ENCODE assay signal across 12 cellular contexts in genomic region chr2:101843048-101843447, GRCh38.
DNase-seq lines count a peak whose midpoint lies in the region; ATAC-seq and TF ChIP-seq lines count a peak whose summit lies in the region.
"Had no signal": no experiment of that assay in that cellular context is flagged by ENCODE, and none has a peak within 500 bp of the region (broad histone marks: within the 10 kb centered on the region; RNA-seq: fewer than 3 reads in every experiment).

No MANE protein-coding gene starts in this region.

- TF ChIP-seq POLR2A in gastrocnemius medialis (IDR thresholded peaks at IDR 0.05) = no peak

- 0 out of 2 replicates have a peak, but pooled peaks cover 3% of the 10 kb centered on the region for H4K20me1 ChIP-seq in GM23248 (ENCODE audit: insufficient read depth)

- no peak overlapping the region for H4K5ac ChIP-seq in mesendoderm (ENCODE audit: low read length)

- H3K9ac ChIP-seq in GM23248 = peak overlapping the region; percentile 23; the same call in 1 of the 2 replicates
- no peak overlapping the region for H3K9ac ChIP-seq in mesendoderm (ENCODE audit: low read length)

- no peaks in the 10 kb centered on the region for H3K9me3 ChIP-seq in GM23248 (ENCODE audit: low read depth)
- H3K9me3 ChIP-seq in gastrocnemius medialis = no peaks in the 10 kb centered on the region

- H2AFZ ChIP-seq in GM23248 = no peak overlapping the region

- no peak overlapping the region for H4K8ac ChIP-seq in mesendoderm (ENCODE audit: low read depth, low read length)

- ATAC-seq in gastrocnemius medialis (peak; percentile 43 to 64), GM18498 (IDR thresholded peaks at IDR 0.05; ENCODE audit: unreplicated experiment) (no peak)

- in situ Hi-C loops in GM23248 (cut with MboI) = loop anchor here (10.0 to 25.0 kb wide), 2 partner anchors 331 to 428 kb away; no protein-coding TSS in a partner anchor
- in situ Hi-C loops in gastrocnemius medialis (cut with MboI; ENCODE audit: low sequenced_read_pairs in 4 of 4) = loop anchor here in 3 of 4 donors (10.0 to 25.0 kb wide), 4 partner anchors 331 to 506 kb away; no protein-coding TSS in a partner anchor

- intact Hi-C loops in gastrocnemius medialis (cut with DNase I; ENCODE audit: low total_unique reads) = no loop called here

- no peak overlapping the region for H2BK5ac ChIP-seq in mesendoderm (ENCODE audit: low read length)

- H3K27me3 ChIP-seq in GM23248 (replicated peaks; ENCODE audit: insufficient read depth) (no peaks in the 10 kb centered on the region), gastrocnemius medialis (no peaks in the 10 kb centered on the region), mesendoderm (ENCODE audit: insufficient read depth, low read length, poor library complexity) (no peaks in the 10 kb centered on the region)

- H3K79me2 ChIP-seq in GM23248 (ENCODE audit: insufficient read depth) (peaks cover 86% of the 10 kb centered on the region), mesendoderm (ENCODE audit: control insufficient read depth, insufficient read depth, low read length) (no peaks in the 10 kb centered on the region)

- WGBS in GM23248 (ENCODE audit: low coverage in 1 of 2, low lambda C conversion rate in 2 of 2, missing lambda C conversion rate in 2 of 2), 2 experiments = 41 to 51% methylated on average over 2 of the region's 2 CpGs
- no CpG with 5 or more reads among the region's 2 CpGs for WGBS in mesendoderm (ENCODE audit: extremely low coverage, insufficient coverage, low lambda C conversion rate)

- H3K18ac ChIP-seq in mesendoderm (ENCODE audit: low read length) = no peak overlapping the region

- H3K9me2 ChIP-seq in GM23248 (ENCODE audit: insufficient read depth) = no peaks in the 10 kb centered on the region

- TF ChIP-seq CTCF in VCaP (conservative IDR thresholded peaks at IDR 0.05) (no peak), fibroblast of the aortic adventitia (IDR thresholded peaks at IDR 0.05; ENCODE audit: insufficient read depth, low read length) (no peak), gastrocnemius medialis (IDR thresholded peaks at IDR 0.05 in 4 of 5, conservative IDR thresholded peaks at IDR 0.05 in 1 of 5) (no peak)

- DNase-seq in GM23248 (peak; percentile 77), fibroblast of the aortic adventitia (ENCODE audit: low read depth) (peak; percentile 82), gastrocnemius medialis (peak in 1 of 2 donors; percentile 30), NCI-H69 (lab: John Stamatoyannopoulos, UW) (no peak), mesendoderm (no peak)
- no peak for DNase-seq in activated effector memory CD4-positive, alpha-beta T cell treated with anti-CD3 and anti-CD28 coated beads, Interleukin-2, amount 50 U/mL, for 16 hours
- DNase-seq: cerebellar nuclear complex, NCI-H1436, T-helper 2 cell had no signal

- H3K36me3 ChIP-seq in GM23248 (ENCODE audit: low read depth) = peaks cover 81% of the 10 kb centered on the region
- peaks cover 0 to 64% of the 10 kb centered on the region in 2 donors for H3K36me3 ChIP-seq in gastrocnemius medialis
- H3K36me3 ChIP-seq in mesendoderm (ENCODE audit: control insufficient read depth, insufficient read depth, low read length) = peaks cover 12% of the 10 kb centered on the region

- H3F3A ChIP-seq in GM23248 (ENCODE audit: insufficient read depth) = peaks cover 85% of the 10 kb centered on the region

- H3K4me1 ChIP-seq in GM23248 (ENCODE audit: insufficient read depth) = peaks cover 30% of the 10 kb centered on the region
- peaks cover 4 to 11% of the 10 kb centered on the region in 2 donors for H3K4me1 ChIP-seq in gastrocnemius medialis
- no peaks in the 10 kb centered on the region for H3K4me1 ChIP-seq in mesendoderm (ENCODE audit: control insufficient read depth, low read depth, low read length)

- H2AK5ac ChIP-seq in mesendoderm (ENCODE audit: low read length) = no peak overlapping the region

- peak overlapping the region; percentile 65 for H3K27ac ChIP-seq in GM23248
- H3K27ac ChIP-seq in VCaP = peak overlapping the region; percentile 31; the same call in 1 of the 2 replicates
- H3K27ac ChIP-seq in gastrocnemius medialis = peak overlapping the region in 1 of 4 donors; percentile 36
- H3K27ac ChIP-seq in mesendoderm (ENCODE audit: low read depth, low read length) = no peak overlapping the region

- no peak overlapping the region for H3K56ac ChIP-seq in mesendoderm (ENCODE audit: low read length)

- H3K4me3 ChIP-seq in GM23248 (no peak overlapping the region), fibroblast of the aortic adventitia (ENCODE audit: low read depth, low read length) (no peak overlapping the region), gastrocnemius medialis (no peak overlapping the region), mesendoderm (ENCODE audit: low read length) (no peak overlapping the region)
- H3K4me3 ChIP-seq: lung had no signal

- no peak overlapping the region for H2BK15ac ChIP-seq in mesendoderm (replicated peaks; ENCODE audit: low read depth)

- no peak overlapping the region for H3K4ac ChIP-seq in mesendoderm (ENCODE audit: low read depth, low read length)

- H2BK120ac ChIP-seq in mesendoderm (ENCODE audit: low read depth, low read length) = no peak overlapping the region

- H3K23ac ChIP-seq in mesendoderm (ENCODE audit: low read length) = no peak overlapping the region

- H3K4me2 ChIP-seq in GM23248 (ENCODE audit: unreplicated experiment) (peak overlapping the region; percentile 40), mesendoderm (ENCODE audit: low read length) (no peak overlapping the region)

- peaks cover 3% of the 10 kb centered on the region for H3K79me1 ChIP-seq in mesendoderm (ENCODE audit: low read length)

Comparison
In these comparisons a context has a peak if more than half of its experiments do, and no peak if none do; other contexts are left out.
1. DNase-seq: peak in GM23248 (single experiment) and fibroblast of the aortic adventitia (single experiment); none in activated effector memory CD4-positive, alpha-beta T cell treated with anti-CD3 and anti-CD28 coated beads, Interleukin-2, amount 50 U/mL, for 16 hours (single experiment), NCI-H69 (single experiment) and mesendoderm (single experiment).